Comparison of ENCODE assay signal across 8 cellular contexts in the genomic region with DNA sequence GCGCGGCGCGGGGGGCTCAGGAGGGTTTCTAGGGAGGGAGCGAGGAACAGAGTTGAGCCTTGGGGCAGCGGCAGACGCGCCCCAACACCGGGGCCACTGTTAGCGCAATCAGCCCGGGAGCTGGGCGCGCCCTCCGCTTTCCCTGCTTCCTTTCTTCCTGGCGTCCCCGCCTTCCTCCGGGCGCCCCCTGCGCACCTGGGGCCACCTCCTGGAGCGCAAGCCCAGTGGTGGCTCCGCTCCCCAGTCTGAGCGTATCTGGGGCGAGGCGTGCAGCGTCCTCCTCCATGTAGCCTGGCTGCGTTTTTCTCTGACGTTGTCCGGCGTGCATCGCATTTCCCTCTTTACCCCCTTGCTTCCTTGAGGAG. TPM values are rescaled to one million over a fixed set of nuclear protein-coding genes. Genes with fewer than 3 reads are reported as not detected.
DNase-seq lines count a peak whose midpoint lies in the region; ATAC-seq, FAIRE-seq and TF ChIP-seq lines count a peak whose summit lies in the region.

No MANE protein-coding gene starts in this region.

- intact Hi-C loops in HCT116 (cut with micrococcal nuclease): no loop called here
- intact Hi-C loops in transverse colon (cut with DNase I; ENCODE audit: low total_unique reads): no loop called here
- intact Hi-C loops in ovary (cut with DNase I): no loop called here

- H3K79me2 ChIP-seq in HCT116 (ENCODE audit: insufficient read depth, low read length): no peaks in the 10 kb centered on the region
- H3K79me2 ChIP-seq in keratinocyte (ENCODE audit: control insufficient read depth, insufficient read depth, low read length): no peaks in the 10 kb centered on the region

- no peak for DNase-seq in AG04449 (ENCODE audit: low read depth, low spot score)
- no peak for DNase-seq in HCT116 (ENCODE audit: low read depth, low spot score)
- peak; percentile 16 for DNase-seq in activated CD4-positive, alpha-beta memory T cell treated with anti-CD3 and anti-CD28 coated beads, Interleukin-2, amount 10 ng/mL, durations not matched to agents 7 days and 5 days
- DNase-seq in keratinocyte (ENCODE audit: low read depth, low spot score): no peak
- peak; percentile 68 for DNase-seq in transverse colon
- no peak for DNase-seq in ovary
- DNase-seq in HuH-7 (ENCODE audit: low spot score): no peak

- H3K4me2 ChIP-seq in HCT116 (ENCODE audit: low read length) (peak overlapping the region; percentile 73), keratinocyte (ENCODE audit: control insufficient read depth, extremely low read depth, insufficient read depth, low read depth, low read length) (peak overlapping the region; percentile 81)

- H3K9me3 Mint-ChIP-seq in activated CD4-positive, alpha-beta memory T cell treated with anti-CD3 and anti-CD28 coated beads, Interleukin-2, amount 10 ng/mL, durations not matched to agents 7 days and 5 days: no peaks in the 10 kb centered on the region

- H3K9ac ChIP-seq in HCT116 (ENCODE audit: low read length) (no peak overlapping the region), keratinocyte (ENCODE audit: control insufficient read depth, extremely low read depth, insufficient read depth, low read length) (peak overlapping the region; percentile 37)

- TF ChIP-seq CTCF in AG04449 (IDR thresholded peaks at IDR 0.05; ENCODE audit: insufficient read depth, low read length, missing control alignments) (peak; percentile 0), HCT116 (IDR thresholded peaks at IDR 0.05 in 2 of 3, conservative IDR thresholded peaks at IDR 0.05 in 1 of 3; ENCODE audit: borderline replicate concordance in 1 of 3, insufficient read depth in 1 of 3, low read depth in 2 of 3, low read length in 2 of 3) (no peak), keratinocyte (optimal IDR thresholded peaks at IDR 0.05 in 1 of 3, IDR thresholded peaks at IDR 0.05 in 1 of 3, conservative IDR thresholded peaks at IDR 0.05 in 1 of 3; ENCODE audit: extremely low read depth in 1 of 3, insufficient read depth in 2 of 3, low read length in 3 of 3) (peak in 1 of 3 experiments; percentile 25), transverse colon (IDR thresholded peaks at IDR 0.05) (no peak), ovary (IDR thresholded peaks at IDR 0.05) (no peak)

- CTCF ChIA-PET in AG04449 (lab: Yijun Ruan, JAX) (interaction anchor here (0.6 kb wide), 1 partner anchor 9 kb away, joined by 3 read pairs; no protein-coding TSS in a partner anchor), HCT116 (lab: Charles Lee) (no interaction called here)
- CTCF ChIA-PET in activated CD4-positive, alpha-beta memory T cell treated with anti-CD3 and anti-CD28 coated beads, Interleukin-2, amount 10 ng/mL, durations not matched to agents 7 days and 5 days (lab: Charles Lee): no interaction called here

- H4K20me1 ChIP-seq in HCT116 (ENCODE audit: insufficient read depth): no peaks in the 10 kb centered on the region
- H4K20me1 ChIP-seq in keratinocyte (ENCODE audit: control insufficient read depth, extremely low read depth, insufficient read depth, low read length): no peaks in the 10 kb centered on the region

- no peaks in the 10 kb centered on the region for H3K27me3 ChIP-seq in HCT116 (ENCODE audit: insufficient read depth, low read length)
- peaks cover 20% of the 10 kb centered on the region for H3K27me3 ChIP-seq in keratinocyte (ENCODE audit: control insufficient read depth, extremely low read depth, insufficient read depth, low read length)
- H3K27me3 ChIP-seq in transverse colon: peaks cover 32% of the 10 kb centered on the region
- H3K27me3 ChIP-seq in ovary: no peaks in the 10 kb centered on the region

- BruUV-seq in HCT116 (replicated peaks; lab: Mats Ljungman, UMichigan): no TSS peak

- POLR2A ChIA-PET in AG04449 (lab: Yijun Ruan, JAX) (no interaction called here), HCT116 (lab: Charles Lee) (no interaction called here)
- POLR2A ChIA-PET in activated CD4-positive, alpha-beta memory T cell treated with anti-CD3 and anti-CD28 coated beads, Interleukin-2, amount 10 ng/mL, durations not matched to agents 7 days and 5 days (lab: Charles Lee): interaction anchor here (1.2 to 1.4 kb wide), 2 partner anchors 9 to 12 kb away, joined by 4 read pairs; no protein-coding TSS in a partner anchor

- RAD21 ChIA-PET in HCT116 (lab: Charles Lee; ENCODE audit: low non-redundant PET in 1 of 2, low total read pairs in 2 of 2, uncharacterized antibody in 2 of 2, unreplicated experiment in 2 of 2): no interaction called here

- no peaks in the 10 kb centered on the region for H3K9me3 ChIP-seq in HCT116 (ENCODE audit: control insufficient read depth in 1 of 2, insufficient read depth in 1 of 2, low read depth in 1 of 2, low read length in 2 of 2)
- no peaks in the 10 kb centered on the region for H3K9me3 ChIP-seq in keratinocyte (ENCODE audit: control insufficient read depth, low read depth, low read length)
- H3K9me3 ChIP-seq in transverse colon: no peaks in the 10 kb centered on the region
- no peaks in the 10 kb centered on the region for H3K9me3 ChIP-seq in ovary

- H3K9me2 ChIP-seq in HCT116 (ENCODE audit: insufficient read depth): no peaks in the 10 kb centered on the region

- in situ Hi-C loops in transverse colon (cut with MboI; ENCODE audit: low pct_ligation_motif_present in 1 of 4, low pct_unique_long_range_greater_than_20kb in 1 of 4, low sequenced_read_pairs in 3 of 4): no loop called here

- peaks cover 44% of the 10 kb centered on the region for H3K27me3 Mint-ChIP-seq in activated CD4-positive, alpha-beta memory T cell treated with anti-CD3 and anti-CD28 coated beads, Interleukin-2, amount 10 ng/mL, durations not matched to agents 7 days and 5 days

- peaks cover 2 to 9% of the 10 kb centered on the region in 2 experiments; a peak in 2 of 4 replicates for H3K4me1 ChIP-seq in HCT116 (ENCODE audit: control insufficient read depth in 1 of 2, insufficient read depth in 2 of 2, low read length in 2 of 2)
- H3K4me1 ChIP-seq in keratinocyte (ENCODE audit: control insufficient read depth, extremely low read depth, insufficient read depth, low read length): no peaks in the 10 kb centered on the region
- H3K4me1 ChIP-seq in transverse colon: peaks cover 0 to 16% (median 14%) of the 10 kb centered on the region in 4 donors
- H3K4me1 ChIP-seq in ovary (ENCODE audit: insufficient read depth): no peaks in the 10 kb centered on the region

- H3K36me3 ChIP-seq in HCT116 (ENCODE audit: control insufficient read depth in 1 of 2, insufficient read depth in 2 of 2, low read length in 2 of 2) (no peaks in the 10 kb centered on the region), keratinocyte (ENCODE audit: control insufficient read depth in 2 of 2, extremely low read depth in 1 of 2, insufficient read depth in 2 of 2, low read length in 2 of 2) (no peaks in the 10 kb centered on the region), transverse colon (no peaks in the 10 kb centered on the region), ovary (no peaks in the 10 kb centered on the region)

- H2AFZ ChIP-seq in HCT116 (ENCODE audit: low read depth, low read length, poor library complexity, severe bottlenecking) (no peak overlapping the region), keratinocyte (ENCODE audit: control insufficient read depth, low read length) (peak overlapping the region; percentile 76)

- WGBS in transverse colon (ENCODE audit: low coverage in 1 of 2), 2 donors: 0 to 2% methylated on average over 2 to 21 of the region's 30 CpGs
- WGBS in ovary, 3 donors: 1 to 3% (median 1%) methylated on average over 26 to 30 of the region's 30 CpGs

- no peak for FAIRE-seq in keratinocyte (lab: Jason Lieb, UNC)

- no peak for TF ChIP-seq RAD21 in HCT116 (IDR thresholded peaks at IDR 0.05; ENCODE audit: low read depth)

- H3K36me3 Mint-ChIP-seq in activated CD4-positive, alpha-beta memory T cell treated with anti-CD3 and anti-CD28 coated beads, Interleukin-2, amount 10 ng/mL, durations not matched to agents 7 days and 5 days (ENCODE audit: low read depth): no peaks in the 10 kb centered on the region

- H3K4me3 Mint-ChIP-seq in activated CD4-positive, alpha-beta memory T cell treated with anti-CD3 and anti-CD28 coated beads, Interleukin-2, amount 10 ng/mL, durations not matched to agents 7 days and 5 days: no peak overlapping the region

- dilution Hi-C loops in keratinocyte (cut with MboI; ENCODE audit: extremely low pct_ligation_motif_present, low sequenced_read_pairs): no loop called here

- no peaks in the 10 kb centered on the region for H3K9me1 ChIP-seq in keratinocyte (ENCODE audit: control insufficient read depth, extremely low read depth, insufficient read depth, low read length)

- TF ChIP-seq POLR2A in HCT116 (IDR thresholded peaks at IDR 0.05; ENCODE audit: borderline replicate concordance, extremely low read depth, insufficient read depth, insufficient read length) (no peak), transverse colon (IDR thresholded peaks at IDR 0.05) (peak; percentile 10), ovary (IDR thresholded peaks at IDR 0.05) (no peak)

- H3K27ac ChIP-seq in HCT116 (ENCODE audit: low read depth, low read length) (no peak overlapping the region), keratinocyte (ENCODE audit: control insufficient read depth, insufficient read depth, low read length) (no peak overlapping the region), transverse colon (peak overlapping the region in 2 of 4 donors; percentile 37 to 46), ovary (no peak overlapping the region)

- peaks cover 13% of the 10 kb centered on the region for H3K4me1 Mint-ChIP-seq in activated CD4-positive, alpha-beta memory T cell treated with anti-CD3 and anti-CD28 coated beads, Interleukin-2, amount 10 ng/mL, durations not matched to agents 7 days and 5 days

- peak overlapping the region; percentile 51 for H3K4me3 ChIP-seq in AG04449 (ENCODE audit: low read depth, low read length)
- peak overlapping the region; percentile 35 to 50 for H3K4me3 ChIP-seq in HCT116 (replicated peaks in 1 of 2; ENCODE audit: low read depth in 1 of 2, low read length in 2 of 2)
- H3K4me3 ChIP-seq in keratinocyte (ENCODE audit: control insufficient read depth in 2 of 3, extremely low read depth in 1 of 3, insufficient read depth in 2 of 3, low read depth in 1 of 3, low read length in 3 of 3): peak overlapping the region; percentile 33 to 65 (median 64)
- peak overlapping the region in 3 of 4 donors; percentile 20 to 49 (median 43) for H3K4me3 ChIP-seq in transverse colon
- H3K4me3 ChIP-seq in ovary: no peak overlapping the region

- TF ChIP-seq EP300 in transverse colon (IDR thresholded peaks at IDR 0.05; ENCODE audit: low read depth) (no peak), ovary (IDR thresholded peaks at IDR 0.05) (no peak)

- H3K27ac Mint-ChIP-seq in activated CD4-positive, alpha-beta memory T cell treated with anti-CD3 and anti-CD28 coated beads, Interleukin-2, amount 10 ng/mL, durations not matched to agents 7 days and 5 days: no peak overlapping the region

- ATAC-seq in HCT116: peak; percentile 82
- no peak for ATAC-seq in HG03139 (IDR thresholded peaks at IDR 0.05; ENCODE audit: unreplicated experiment)

RNA-seq across cellular contexts. Expression of a gene that starts 5.2 kb away (rescaled TPM):
- total RNA-seq in HCT116 (2021; ENCODE audit: unreplicated experiment) (not detected), transverse colon (1 to 10 TPM in 2 of 4 donors, not detected in 2; 2.9 to 3.0 TPM), ovary (1 to 10 TPM in 1 of 7 donors, under 1 TPM in 1, not detected in 5; 0.51 to 1.1 TPM)
- not detected in 2 replicates for polyA plus RNA-seq in HCT116 (2012)
- not detected for total RNA-seq in activated CD4-positive, alpha-beta memory T cell treated with anti-CD3 and anti-CD28 coated beads, Interleukin-2, amount 10 ng/mL, durations not matched to agents 7 days and 5 days
- polyA plus RNA-seq in keratinocyte (0.16 to 0.42 TPM (median 0.33 TPM) in 3 replicates), ovary (not detected)
- polyA plus RNA-seq in keratinocyte (2011; ENCODE audit: low read depth): not detected
- polyA plus RNA-seq in keratinocyte (2011; cell fraction: cytosol; rRNA removed): 0.06 and 0.35 TPM in 2 replicates
- 0.06 and 0.49 TPM in 2 replicates for polyA plus RNA-seq in keratinocyte (2011; cell fraction: nucleus; rRNA removed)
- 0.68 and 0.86 TPM in 2 replicates for polyA plus RNA-seq in keratinocyte (2012; ENCODE audit: low replicate concordance)
- not detected in 3 replicates for polyA minus RNA-seq in keratinocyte
- not detected for polyA minus RNA-seq in keratinocyte (2011; cell fraction: cytosol; rRNA and poly(A)+ RNA removed)
- not detected in 2 replicates for polyA minus RNA-seq in keratinocyte (2011; cell fraction: nucleus; rRNA and poly(A)+ RNA removed)

RNA-seq across cellular contexts. Expression of a gene that starts 35.7 kb away (rescaled TPM):
- 44.5 TPM for total RNA-seq in HCT116 (2021; ENCODE audit: unreplicated experiment)
- polyA plus RNA-seq in HCT116 (2012): 8.2 and 9.3 TPM in 2 replicates
- 10 to 100 TPM; 56.2 to 59.6 TPM for total RNA-seq in activated CD4-positive, alpha-beta memory T cell treated with anti-CD3 and anti-CD28 coated beads, Interleukin-2, amount 10 ng/mL, durations not matched to agents 7 days and 5 days
- polyA plus RNA-seq in keratinocyte: 8.7 to 11.9 TPM (median 9.9 TPM) in 3 replicates
- polyA plus RNA-seq in keratinocyte (2011; ENCODE audit: low read depth): 7.0 TPM
- 6.7 and 11.2 TPM in 2 replicates for polyA plus RNA-seq in keratinocyte (2011; cell fraction: cytosol; rRNA removed)
- 9.0 and 9.2 TPM in 2 replicates for polyA plus RNA-seq in keratinocyte (2011; cell fraction: nucleus; rRNA removed)
- polyA plus RNA-seq in keratinocyte (2012; ENCODE audit: low replicate concordance): 7.6 and 10.3 TPM in 2 replicates
- 7.2 to 33.6 TPM (median 23.4 TPM) in 3 replicates for polyA minus RNA-seq in keratinocyte
- polyA minus RNA-seq in keratinocyte (2011; cell fraction: cytosol; rRNA and poly(A)+ RNA removed): 27.2 TPM
- polyA minus RNA-seq in keratinocyte (2011; cell fraction: nucleus; rRNA and poly(A)+ RNA removed): 19.9 and 29.2 TPM in 2 replicates
- 10 to 100 TPM; 39.4 to 95.4 (median 72.9) TPM for total RNA-seq in transverse colon
- 10 to 100 TPM; 41.6 to 78.4 (median 60.4) TPM for total RNA-seq in ovary
- 10 to 100 TPM in 1 of 2 donors, 1 to 10 TPM in 1; 7.2 to 11.5 TPM for polyA plus RNA-seq in ovary

Comparison
In these comparisons a context has a peak if more than half of its experiments do, and no peak if none do; other contexts are left out.
1. DNase-seq: peak in activated CD4-positive, alpha-beta memory T cell treated with anti-CD3 and anti-CD28 coated beads, Interleukin-2, amount 10 ng/mL, durations not matched to agents 7 days and 5 days (single experiment) and transverse colon (single experiment); none in AG04449 (single experiment), HCT116 (single experiment), keratinocyte (single experiment), ovary (0 of 5) and HuH-7 (single experiment).